In genomic region chr16:23082161-23082788, GRCh38 we compare ENCODE assay signal across 13 cellular contexts.
DNase-seq lines count a peak whose midpoint lies in the region; ATAC-seq and TF ChIP-seq lines count a peak whose summit lies in the region.
"Had no signal": no experiment of that assay in that cellular context is flagged by ENCODE, and none has a peak within 500 bp of the region (broad histone marks: within the 10 kb centered on the region; RNA-seq: fewer than 3 reads in every experiment).

No MANE protein-coding gene starts in this region.

- no peaks in the 10 kb centered on the region for H3K4me1 Mint-ChIP-seq in stimulated activated memory B cell treated with anti-CD40 and anti-IgM and Interleukin-4, amounts not matched to agents 10 μg/mL and 1 μg/mL and 100 μg/mL, for 72 hours

- H3K36me3 ChIP-seq in WERI-Rb-1, result peaks cover 49% of the 10 kb centered on the region

- DNase-seq in Ammon's horn (ENCODE audit: low spot score) (peak; percentile 21), NCI-H1092 (lab: John Stamatoyannopoulos, UW) (peak; percentile 12), WERI-Rb-1 (peak; percentile 40), left ventricle myocardium superior (no peak)
- DNase-seq in activated CD8-positive, alpha-beta memory T cell treated with anti-CD3 and anti-CD28 coated beads for 24 hours, result no peak
- DNase-seq: CD4-positive, alpha-beta T cell; foreskin melanocyte; left lung; tibial artery had no signal

- ATAC-seq in left ventricle myocardium superior, result peak; percentile 87
- ATAC-seq in GM19351 (IDR thresholded peaks at IDR 0.05; ENCODE audit: unreplicated experiment), result no peak
- no peak for ATAC-seq in HG03354 (IDR thresholded peaks at IDR 0.05; ENCODE audit: poor library complexity, severe bottlenecking, unreplicated experiment)
- ATAC-seq in stimulated activated memory B cell treated with anti-CD40 and anti-IgM and Interleukin-4, amounts not matched to agents 10 μg/mL and 1 μg/mL and 100 μg/mL, for 72 hours, result no peak
- ATAC-seq: left lung had no signal

- no peaks in the 10 kb centered on the region for H3K9me3 ChIP-seq in WERI-Rb-1 (ENCODE audit: severe bottlenecking)
- H3K9me3 ChIP-seq: left lung, tibial artery had no signal

- peaks cover 48% of the 10 kb centered on the region for H3K36me3 Mint-ChIP-seq in stimulated activated memory B cell treated with anti-CD40 and anti-IgM and Interleukin-4, amounts not matched to agents 10 μg/mL and 1 μg/mL and 100 μg/mL, for 72 hours

- H3K9me3 Mint-ChIP-seq in stimulated activated memory B cell treated with anti-CD40 and anti-IgM and Interleukin-4, amounts not matched to agents 10 μg/mL and 1 μg/mL and 100 μg/mL, for 72 hours, result no peaks in the 10 kb centered on the region
- H3K9me3 Mint-ChIP-seq: CD4-positive, alpha-beta T cell had no signal

- intact Hi-C loops in left ventricle myocardium superior (cut with micrococcal nuclease), result loop anchor here (10.0 kb wide), 1 partner anchor 63 kb away; the partner anchor contains the start of gene USP31

- no peak overlapping the region for H3K4me3 Mint-ChIP-seq in stimulated activated memory B cell treated with anti-CD40 and anti-IgM and Interleukin-4, amounts not matched to agents 10 μg/mL and 1 μg/mL and 100 μg/mL, for 72 hours
- H3K4me3 Mint-ChIP-seq: CD4-positive, alpha-beta T cell had no signal

- no peaks in the 10 kb centered on the region for H3K27me3 ChIP-seq in WERI-Rb-1 (ENCODE audit: insufficient read depth, low read depth, severe bottlenecking)
- H3K27me3 ChIP-seq: left lung, tibial artery had no signal

- TF ChIP-seq CTCF in WERI-Rb-1 (IDR thresholded peaks at IDR 0.05; ENCODE audit: low read depth, low read length), result no peak

- H3K4me3 ChIP-seq in WERI-Rb-1 (ENCODE audit: low read depth, low read length), result no peak overlapping the region
- H3K4me3 ChIP-seq: left lung, tibial artery had no signal

- H3K27ac Mint-ChIP-seq in stimulated activated memory B cell treated with anti-CD40 and anti-IgM and Interleukin-4, amounts not matched to agents 10 μg/mL and 1 μg/mL and 100 μg/mL, for 72 hours, result no peak overlapping the region
- H3K27ac Mint-ChIP-seq: CD4-positive, alpha-beta T cell; progenitor cell of endocrine pancreas had no signal

- H3K27me3 Mint-ChIP-seq in stimulated activated memory B cell treated with anti-CD40 and anti-IgM and Interleukin-4, amounts not matched to agents 10 μg/mL and 1 μg/mL and 100 μg/mL, for 72 hours, result no peaks in the 10 kb centered on the region
- H3K27me3 Mint-ChIP-seq: CD4-positive, alpha-beta T cell; progenitor cell of endocrine pancreas had no signal

- H3K27ac ChIP-seq in WERI-Rb-1, result peak overlapping the region; percentile 18; the same call in 1 of the 2 replicates
- H3K27ac ChIP-seq: left lung, tibial artery had no signal

Comparison
In these comparisons a context has a peak if more than half of its experiments do, and no peak if none do; other contexts are left out.
1. DNase-seq: peak in Ammon's horn (single experiment), NCI-H1092 (single experiment) and WERI-Rb-1 (single experiment); none in left ventricle myocardium superior (single experiment) and activated CD8-positive, alpha-beta memory T cell treated with anti-CD3 and anti-CD28 coated beads for 24 hours (single experiment).